ENCODE assay signal across 19 cellular contexts in the genomic region with DNA sequence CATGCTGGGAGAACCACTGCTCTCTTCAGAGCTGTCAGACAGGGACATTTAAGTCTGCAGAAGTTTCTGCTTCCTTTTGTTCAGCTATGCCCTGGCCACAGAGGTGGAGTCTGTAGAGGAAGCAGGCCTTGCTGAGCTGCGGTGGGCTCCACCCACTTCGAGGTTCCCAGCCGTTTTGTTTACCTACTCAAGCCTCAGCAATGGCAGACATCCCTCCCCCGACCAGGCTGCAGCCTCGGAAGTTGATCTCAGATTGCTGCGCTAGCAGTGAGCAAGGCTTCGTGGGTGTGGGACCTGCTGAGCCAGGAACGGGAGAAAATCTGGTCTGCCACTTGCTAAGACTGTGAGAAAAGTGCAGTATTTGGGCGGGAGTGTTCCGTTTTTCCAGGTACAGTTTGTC.
DNase-seq lines count a peak whose midpoint lies in the region; ATAC-seq, FAIRE-seq and TF ChIP-seq lines count a peak whose summit lies in the region.
"Had no signal": no experiment of that assay in that cellular context is flagged by ENCODE, and none has a peak within 500 bp of the region (broad histone marks: within the 10 kb centered on the region; RNA-seq: fewer than 3 reads in every experiment).

No MANE protein-coding gene starts in this region.

- no peaks in the 10 kb centered on the region for H3K9me2 ChIP-seq in OCI-LY7 (ENCODE audit: insufficient read depth, low read length)

- POLR2A ChIA-PET in OCI-LY7 (lab: Charles Lee): no interaction called here

- no peak overlapping the region for H2AFZ ChIP-seq in DND-41 (ENCODE audit: low read depth, low read length)
- no peak overlapping the region for H2AFZ ChIP-seq in OCI-LY7 (ENCODE audit: low read length)

- no peak for TF ChIP-seq POLR2A in NB4 (IDR thresholded peaks at IDR 0.05; ENCODE audit: extremely low read depth, insufficient read length)

- intact Hi-C loops in kidney (cut with DNase I) (no loop called here), OCI-LY7 (cut with micrococcal nuclease; ENCODE audit: unreplicated experiment) (no loop called here)

- ATAC-seq in DND-41 (ENCODE audit: insufficient read depth, low read depth) (no peak), HG03159 (IDR thresholded peaks at IDR 0.05; ENCODE audit: unreplicated experiment) (no peak)
- ATAC-seq: activated CD4-positive, CD25-positive, alpha-beta regulatory T cell treated with anti-CD3 and anti-CD28 coated beads, Interleukin-2, amount 50 U/mL, for 24 hours; stimulated activated naive B cell treated with anti-CD40 and anti-IgM and Interleukin-4, amounts not matched to agents 10 μg/mL and 1 μg/mL and 100 μg/mL, for 72 hours had no signal

- H3K9me3 ChIP-seq in DND-41 (ENCODE audit: insufficient read depth, low read length, severe bottlenecking): no peaks in the 10 kb centered on the region
- no peaks in the 10 kb centered on the region for H3K9me3 ChIP-seq in kidney (ENCODE audit: control insufficient read depth in 1 of 2, low read length in 2 of 2)
- H3K9me3 ChIP-seq in OCI-LY7 (ENCODE audit: low read length): no peaks in the 10 kb centered on the region
- H3K9me3 ChIP-seq: esophagus muscularis mucosa, HAP-1 had no signal

- TF ChIP-seq CTCF in DND-41 (IDR thresholded peaks at IDR 0.05; ENCODE audit: borderline replicate concordance, extremely low read depth, low read length, poor library complexity, severe bottlenecking) (no peak), NB4 (IDR thresholded peaks at IDR 0.05; ENCODE audit: low read depth, low read length) (no peak), kidney (IDR thresholded peaks at IDR 0.05; ENCODE audit: borderline replicate concordance, extremely low read depth, insufficient read depth) (no peak), OCI-LY7 (conservative IDR thresholded peaks at IDR 0.05; ENCODE audit: low read length) (no peak)

- no peaks in the 10 kb centered on the region for H3K79me2 ChIP-seq in DND-41 (ENCODE audit: insufficient read depth, low read length)
- H3K79me2 ChIP-seq in OCI-LY7 (ENCODE audit: insufficient read depth, low read depth, low read length): no peaks in the 10 kb centered on the region

- CTCF ChIA-PET in OCI-LY7 (lab: Charles Lee; ENCODE audit: unreplicated experiment): no interaction called here

- H3K27ac ChIP-seq in DND-41 (ENCODE audit: low read length): no peak overlapping the region
- H3K27ac ChIP-seq in kidney (ENCODE audit: low read depth in 2 of 2, low read length in 2 of 2): no peak overlapping the region
- no peak overlapping the region for H3K27ac ChIP-seq in OCI-LY7 (ENCODE audit: low read depth, low read length, poor library complexity, severe bottlenecking)
- H3K27ac ChIP-seq: esophagus muscularis mucosa, tibial nerve had no signal

- H3K4me1 ChIP-seq in DND-41 (ENCODE audit: insufficient read depth, low read length) (no peaks in the 10 kb centered on the region), kidney (ENCODE audit: control insufficient read depth in 1 of 2, insufficient read depth in 1 of 2, low read depth in 1 of 2, low read length in 2 of 2) (peaks cover 5 to 13% of the 10 kb centered on the region in 2 donors), OCI-LY7 (ENCODE audit: insufficient read depth, low read length, poor library complexity, severe bottlenecking) (no peaks in the 10 kb centered on the region)
- H3K4me1 ChIP-seq: esophagus muscularis mucosa, HAP-1 had no signal

- H3K36me3 ChIP-seq in DND-41 (ENCODE audit: insufficient read depth, low read length) (no peaks in the 10 kb centered on the region), kidney (ENCODE audit: control insufficient read depth in 1 of 2, insufficient read depth in 2 of 2, low read length in 2 of 2) (no peaks in the 10 kb centered on the region), OCI-LY7 (ENCODE audit: insufficient read depth, low read length) (no peaks in the 10 kb centered on the region)

- DNase-seq in DND-41: peak; percentile 10
- DNase-seq in NB4 (ENCODE audit: low read depth): peak; percentile 1
- DNase-seq in amniotic epithelial cell (ENCODE audit: low read depth): peak; percentile 53
- peak; percentile 67 for DNase-seq in kidney
- DNase-seq in OCI-LY7 (ENCODE audit: low spot score): no peak
- no peak for DNase-seq in germinal center (ENCODE audit: low spot score)
- no peak for DNase-seq in NAMALWA (ENCODE audit: low spot score)
- DNase-seq: activated naive CD4-positive, alpha-beta T cell treated with anti-CD3 and anti-CD28 coated beads, Interleukin-2, amount 50 U/mL, for 16 hours; AML-193; NCI-H1694 treated with DMSO at 0.1 percent for 48 hours; Right ventricle myocardium superior; stimulated activated CD4-positive, alpha-beta T cell treated with anti-CD3 and anti-CD28 coated beads, Interleukin-12 subunit alpha, Interleukin-12 subunit beta, amount 100 ng/mL, for 4 hours; stimulated activated naive B cell treated with anti-CD40 and anti-IgM and Interleukin-4, amounts not matched to agents 10 μg/mL and 1 μg/mL and 100 μg/mL, for 72 hours had no signal

- H3K4me2 ChIP-seq in DND-41 (ENCODE audit: insufficient read depth, low read length) (no peak overlapping the region), OCI-LY7 (ENCODE audit: low read length) (no peak overlapping the region)

- H3K9ac ChIP-seq in DND-41 (ENCODE audit: low read depth, low read length): no peak overlapping the region
- no peak overlapping the region for H3K9ac ChIP-seq in kidney (ENCODE audit: low read length in 2 of 2)

- FAIRE-seq in kidney (lab: Jason Lieb, UNC): no peak
- FAIRE-seq: keratinocyte had no signal

- H3K4me3 ChIP-seq in DND-41 (ENCODE audit: low read depth in 1 of 2, low read length in 2 of 2) (no peak overlapping the region), NB4 (ENCODE audit: low read depth, low read length) (no peak overlapping the region), kidney (ENCODE audit: low read length in 2 of 2) (no peak overlapping the region), OCI-LY7 (ENCODE audit: low read depth, low read length, poor library complexity, severe bottlenecking) (no peak overlapping the region)
- H3K4me3 ChIP-seq: esophagus muscularis mucosa, HAP-1, tibial nerve had no signal

- no TSS peak for BruUV-seq in OCI-LY7 (replicated peaks; lab: Mats Ljungman, UMichigan)

- H4K20me1 ChIP-seq in DND-41 (ENCODE audit: insufficient read depth, low read length) (no peaks in the 10 kb centered on the region), OCI-LY7 (ENCODE audit: insufficient read depth, low read length) (no peaks in the 10 kb centered on the region)

- no peaks in the 10 kb centered on the region for H3K27me3 ChIP-seq in DND-41 (ENCODE audit: insufficient read depth, low read length, poor library complexity)
- H3K27me3 ChIP-seq: esophagus muscularis mucosa, tibial nerve had no signal

Comparison
In these comparisons a context has a peak if more than half of its experiments do, and no peak if none do; other contexts are left out.
1. DNase-seq: peak in DND-41 (single experiment), NB4 (single experiment), amniotic epithelial cell (single experiment) and kidney (single experiment); none in OCI-LY7 (single experiment), germinal center (single experiment) and NAMALWA (single experiment).